ENCODE assay signal across 8 cellular contexts in genomic region chr2:95526360-95527341, GRCh38. TPM values are rescaled to one million over a fixed set of nuclear protein-coding genes. Genes with fewer than 3 reads are reported as not detected.
DNase-seq lines count a peak whose midpoint lies in the region; ATAC-seq and TF ChIP-seq lines count a peak whose summit lies in the region.

No MANE protein-coding gene starts in this region.

- H3K9me3 ChIP-seq in esophagus (ENCODE audit: control insufficient read depth in 2 of 2, insufficient read depth in 1 of 2, low read depth in 1 of 2, low read length in 1 of 2) (no peaks in the 10 kb centered on the region), neutrophil (no peaks in the 10 kb centered on the region), testis (no peaks in the 10 kb centered on the region)

- peak; percentile 59 for ATAC-seq in HG02610 (IDR thresholded peaks at IDR 0.05; ENCODE audit: unreplicated experiment)

- H3K27me3 ChIP-seq in esophagus (ENCODE audit: control insufficient read depth in 1 of 2, insufficient read depth in 2 of 2, low read length in 2 of 2) (no peaks in the 10 kb centered on the region), neutrophil (peaks cover 54% of the 10 kb centered on the region), testis (no peaks in the 10 kb centered on the region)

- H3K4me3 ChIP-seq in esophagus (ENCODE audit: low read depth in 1 of 2, low read length in 2 of 2) (peak overlapping the region; percentile 76 to 89), neutrophil (ENCODE audit: low read depth in 1 of 2, low read length in 1 of 2) (peak overlapping the region; percentile 12 to 28), testis (peak overlapping the region; percentile 69 to 91)

- WGBS in esophagus, 2 donors = 3 to 4% methylated on average over 75 to 84 of the region's 84 CpGs
- WGBS in testis, 2 donors = 3 to 8% methylated on average over 24 to 79 of the region's 84 CpGs

- peaks cover 0 to 8% of the 10 kb centered on the region in 2 donors for H3K36me3 ChIP-seq in esophagus (ENCODE audit: control insufficient read depth in 2 of 2, insufficient read depth in 2 of 2, low read length in 1 of 2)
- no peaks in the 10 kb centered on the region for H3K36me3 ChIP-seq in neutrophil
- H3K36me3 ChIP-seq in testis (ENCODE audit: low read depth, missing control alignments) = no peaks in the 10 kb centered on the region

- peak; percentile 29 for TF ChIP-seq CTCF in GM10248 (IDR thresholded peaks at IDR 0.05; ENCODE audit: control extremely low read depth, extremely low read depth, low read depth, missing control alignments)
- TF ChIP-seq CTCF in neutrophil (IDR thresholded peaks at IDR 0.05) = no peak
- no peak for TF ChIP-seq CTCF in testis (IDR thresholded peaks at IDR 0.05)

- POLR2A ChIA-PET in GM10248 (lab: Yijun Ruan, JAX) = no interaction called here

- CTCF ChIA-PET in GM10248 (lab: Yijun Ruan, JAX) = interaction anchor here (0.7 to 1.4 kb wide), 4 partner anchors 10 to 138 kb away, joined by 3 to 7 read pairs (median 4); no protein-coding TSS in a partner anchor

- H3K4me1 ChIP-seq in esophagus (ENCODE audit: control insufficient read depth in 2 of 2, insufficient read depth in 2 of 2, low read length in 1 of 2) (peaks cover 0 to 8% of the 10 kb centered on the region in 2 donors), neutrophil (ENCODE audit: control insufficient read depth in 1 of 2, insufficient read depth in 1 of 2, low read depth in 1 of 2, low read length in 1 of 2) (peaks cover 0 to 9% of the 10 kb centered on the region in 2 experiments), testis (no peaks in the 10 kb centered on the region)

- DNase-seq in GM10248 (ENCODE audit: extremely low spot score) (peak; percentile 71), NCI-H226 (peak; percentile 82), activated T-cell treated with anti-CD3 and anti-CD28 coated beads for 24 hours (ENCODE audit: low read depth) (peak; percentile 61), testis (peak; percentile 77), Kasumi-1 (lab: John Stamatoyannopoulos, UW) (no peak)

- intact Hi-C loops in testis (cut with DNase I; ENCODE audit: low total_unique reads) = no loop called here

- no peak for TF ChIP-seq POLR2A in testis (IDR thresholded peaks at IDR 0.05)

- H3K27ac ChIP-seq in esophagus (ENCODE audit: low read depth in 2 of 2, low read length in 1 of 2) = peak overlapping the region; percentile 88
- H3K27ac ChIP-seq in neutrophil = no peak overlapping the region
- H3K27ac ChIP-seq in testis = peak overlapping the region; percentile 78

RNA-seq across cellular contexts. Expression of gene TRIM43B, which starts 42.1 kb away (rescaled TPM):
- polyA plus RNA-seq in esophagus (under 1 TPM in 1 of 2 donors, not detected in 1; 0.01 TPM), testis (ENCODE audit: insufficient read depth, low read depth, low replicate concordance) (0.76 TPM)
- 1 to 10 TPM in 1 of 2 donors, not detected in 1; 1.1 TPM for total RNA-seq in testis

Comparison
In these comparisons a context has a peak if more than half of its experiments do, and no peak if none do; other contexts are left out.
1. DNase-seq: peak in GM10248 (single experiment), NCI-H226 (single experiment), activated T-cell treated with anti-CD3 and anti-CD28 coated beads for 24 hours (single experiment) and testis (single experiment); none in Kasumi-1 (0 of 2).
2. H3K4me3 ChIP-seq: peak in every context shown above with its lines; median percentile 82 in esophagus; 80 in testis; 20 in neutrophil.